20 cellular contexts compared by ENCODE assay signal in genomic region chr1:214844319-214844718, GRCh38.
"Had no signal": no experiment of that assay in that cellular context is flagged by ENCODE, and none has a peak within 500 bp of the region (broad histone marks: within the 10 kb centered on the region; RNA-seq: fewer than 3 reads in every experiment).

No MANE protein-coding gene starts in this region.

- H3K36me3 ChIP-seq: MG63 had no signal

- DNase-seq: Karpas-422, KG1, MG63, NCI-H1092, NCI-H1105 treated with DMSO at 0.1 percent for 48 hours, NCI-H1417 treated with DMSO at 0.1 percent for 48 hours, NCI-H146, NCI-H1694 treated with DMSO at 0.1 percent for 48 hours, NCI-H1930, NCI-H2081, NCI-H2107, NCI-H2227 treated with DMSO at 0.1 percent for 48 hours, NCI-H526, PC-3, SHP77, SK-N-SH, SW 1271, T-cell had no signal

- H3K4me3 Mint-ChIP-seq: T-cell had no signal

- H3K4me3 ChIP-seq: MG63 had no signal

- H3K27me3 Mint-ChIP-seq: T-cell had no signal

- H3K27ac ChIP-seq: RWPE1 had no signal

- H3K27me3 ChIP-seq: MG63 had no signal

- H3K27ac Mint-ChIP-seq: T-cell had no signal

- H3K9me3 Mint-ChIP-seq: T-cell had no signal

- ATAC-seq: Panc1, T-cell had no signal

- H3K4me1 Mint-ChIP-seq: T-cell had no signal

- H3K36me3 Mint-ChIP-seq: T-cell had no signal

- H3K9me3 ChIP-seq: MG63, SK-N-SH had no signal
